ENCODE assay signal across 9 cellular contexts in the genomic region with DNA sequence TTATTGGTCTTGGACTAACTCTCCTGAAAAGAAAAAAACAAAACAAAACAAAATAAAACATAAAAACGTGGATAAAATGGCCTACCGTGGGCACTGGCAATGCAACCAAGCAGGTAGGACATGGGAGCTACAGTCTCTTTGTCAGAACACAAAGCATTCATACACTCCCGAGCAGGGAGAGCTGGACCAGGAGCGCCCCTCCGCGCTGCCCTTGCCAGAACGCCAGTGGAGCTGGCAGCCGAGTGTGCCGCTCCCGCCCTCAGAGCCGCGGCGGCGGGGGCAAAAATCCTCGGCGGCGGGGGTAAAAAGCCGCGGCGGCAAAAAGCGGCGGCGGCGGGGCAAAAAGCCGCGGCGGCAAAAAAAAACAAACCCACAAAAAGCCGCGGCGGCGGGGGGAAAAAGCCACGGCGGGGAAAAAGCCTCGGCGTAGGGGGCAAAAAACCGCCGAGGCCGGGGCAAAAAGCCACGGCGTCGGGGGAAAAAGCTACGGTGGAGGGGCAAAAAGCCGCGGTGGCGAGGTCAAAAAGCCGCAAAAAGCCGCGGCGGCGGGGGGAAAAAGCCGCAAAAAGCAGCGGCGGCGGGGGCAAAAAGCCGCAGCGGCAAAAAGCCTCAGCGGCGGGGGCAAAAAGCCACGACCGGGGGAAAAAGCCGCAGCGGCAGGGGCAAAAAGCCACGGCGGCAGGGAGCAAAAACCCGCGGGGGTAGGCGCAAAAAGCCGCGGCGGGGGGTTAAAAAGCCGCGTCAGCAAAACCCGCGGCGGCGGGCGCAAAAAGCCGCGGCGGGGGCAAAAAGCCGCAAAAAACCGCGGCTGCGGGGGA.
DNase-seq lines count a peak whose midpoint lies in the region; ATAC-seq and TF ChIP-seq lines count a peak whose summit lies in the region.
"Had no signal": no experiment of that assay in that cellular context is flagged by ENCODE, and none has a peak within 500 bp of the region (broad histone marks: within the 10 kb centered on the region; RNA-seq: fewer than 3 reads in every experiment).

No MANE protein-coding gene starts in this region.

- H3K27ac ChIP-seq in GM23248 = no peak overlapping the region
- H3K27ac ChIP-seq in esophagus squamous epithelium = no peak overlapping the region

- TF ChIP-seq POLR2A in esophagus squamous epithelium (IDR thresholded peaks at IDR 0.05) = no peak

- H3K4me1 ChIP-seq in GM23248 (ENCODE audit: insufficient read depth) (no peaks in the 10 kb centered on the region), esophagus squamous epithelium (peaks cover 0 to 17% (median 0%) of the 10 kb centered on the region in 3 donors)

- ATAC-seq in HG03457 (IDR thresholded peaks at IDR 0.05; ENCODE audit: unreplicated experiment) (no peak), GM21723 (IDR thresholded peaks at IDR 0.05; ENCODE audit: unreplicated experiment) (no peak)

- TF ChIP-seq CTCF in esophagus squamous epithelium (IDR thresholded peaks at IDR 0.05) = no peak

- H3K9me3 ChIP-seq in GM23248 (ENCODE audit: low read depth) (no peaks in the 10 kb centered on the region), esophagus squamous epithelium (no peaks in the 10 kb centered on the region)

- H2AFZ ChIP-seq in GM23248 = peak overlapping the region; percentile 67

- H3K4me2 ChIP-seq in GM23248 (ENCODE audit: unreplicated experiment) = peak overlapping the region; percentile 74

- H3K79me2 ChIP-seq in GM23248 (ENCODE audit: insufficient read depth) = no peaks in the 10 kb centered on the region

- intact Hi-C loops in esophagus squamous epithelium (cut with DNase I) = no loop called here

- peak; percentile 22 for DNase-seq in GM23248
- peak; percentile 18 for DNase-seq in NCI-H2227 treated with DMSO at 0.1 percent for 48 hours (lab: John Stamatoyannopoulos, UW)
- DNase-seq in esophagus squamous epithelium (lab: John Stamatoyannopoulos, UW) = no peak
- no peak for DNase-seq in skeletal muscle cell (ENCODE audit: low read depth)
- no peak for DNase-seq in amniotic stem cell (lab: John Stamatoyannopoulos, UW)
- DNase-seq: OCI-M1; stimulated activated CD4-positive, alpha-beta T cell treated with anti-CD3 and anti-CD28 coated beads, Interleukin-15, amount 100 ng/mL, for 24 hours had no signal

- H3K4me3 ChIP-seq in GM23248 (peak overlapping the region; percentile 60), esophagus squamous epithelium (peak overlapping the region; percentile 30 to 53 (median 48)), skeletal muscle cell (ENCODE audit: low read depth, low read length) (peak overlapping the region; percentile 40)

- in situ Hi-C loops in GM23248 (cut with MboI) = no loop called here

- no peaks in the 10 kb centered on the region for H4K20me1 ChIP-seq in GM23248 (ENCODE audit: insufficient read depth)

- H3F3A ChIP-seq in GM23248 (ENCODE audit: insufficient read depth) = no peaks in the 10 kb centered on the region

- H3K36me3 ChIP-seq in GM23248 (ENCODE audit: low read depth) (no peaks in the 10 kb centered on the region), esophagus squamous epithelium (no peaks in the 10 kb centered on the region)

- no peaks in the 10 kb centered on the region for H3K9me2 ChIP-seq in GM23248 (ENCODE audit: insufficient read depth)

- H3K27me3 ChIP-seq in GM23248 (replicated peaks; ENCODE audit: insufficient read depth) = peaks cover 35% of the 10 kb centered on the region
- H3K27me3 ChIP-seq in esophagus squamous epithelium = peaks cover 0 to 51% (median 14%) of the 10 kb centered on the region in 4 donors

- 7 to 9% methylated on average over 34 to 84 of the region's 84 CpGs for WGBS in GM23248 (ENCODE audit: low coverage in 1 of 2, low lambda C conversion rate in 2 of 2, missing lambda C conversion rate in 2 of 2), 2 experiments
- 5 to 29% methylated on average over 56 to 65 of the region's 84 CpGs for WGBS in esophagus squamous epithelium, 2 donors

- no peak overlapping the region for H3K9ac ChIP-seq in GM23248

Comparison
In these comparisons a context has a peak if more than half of its experiments do, and no peak if none do; other contexts are left out.
1. DNase-seq: peak in GM23248 (single experiment) and NCI-H2227 treated with DMSO at 0.1 percent for 48 hours (single experiment); none in esophagus squamous epithelium (single experiment), skeletal muscle cell (single experiment) and amniotic stem cell (single experiment).
2. Peak in every context shown above with its lines, with median percentiles within 50 percentile points of each other: H3K4me3 ChIP-seq.